1 cellular context compared by ENCODE assay signal in genomic region chr7:55248526-55248925, GRCh38.
TF ChIP-seq lines count a peak whose summit lies in the region.

No MANE protein-coding gene starts in this region.

TF ChIP-seq in IMR-90, 13 proteins besides CTCF, POLR2A, EP300 and RAD21:
- TF ChIP-seq RCOR1 (IDR thresholded peaks at IDR 0.05; ENCODE audit: insufficient replicate concordance, low read length) (no peak), CEBPB (IDR thresholded peaks at IDR 0.05; ENCODE audit: low read depth, low read length) (no peak), ELK1 (IDR thresholded peaks at IDR 0.05; ENCODE audit: borderline replicate concordance, low read depth, low read length) (no peak), RFX5 (IDR thresholded peaks at IDR 0.05; ENCODE audit: low read depth, low read length) (no peak), SMC3 (IDR thresholded peaks at IDR 0.05; ENCODE audit: low read depth, low read length) (no peak), NFE2L2 (IDR thresholded peaks at IDR 0.05; ENCODE audit: low read depth, low read length) (no peak), USF2 (IDR thresholded peaks at IDR 0.05; ENCODE audit: low read depth, low read length) (no peak), CHD1 (IDR thresholded peaks at IDR 0.05; ENCODE audit: low read depth, low read length) (no peak)
TF ChIP-seq in IMR-90: peak in this region for 0.
